ENCODE assay signal across 18 cellular contexts in genomic region chr7:70384891-70385290, GRCh38.
DNase-seq lines count a peak whose midpoint lies in the region; ATAC-seq and TF ChIP-seq lines count a peak whose summit lies in the region.
"Had no signal": no experiment of that assay in that cellular context is flagged by ENCODE, and none has a peak within 500 bp of the region (broad histone marks: within the 10 kb centered on the region; RNA-seq: fewer than 3 reads in every experiment).

No MANE protein-coding gene starts in this region.

- H3K4me1 Mint-ChIP-seq in H9 (no peaks in the 10 kb centered on the region), chondrocyte (ENCODE audit: low read depth) (peaks cover 22% of the 10 kb centered on the region)
- H3K4me1 Mint-ChIP-seq: activated naive CD4-positive, alpha-beta T cell treated with anti-CD3 and anti-CD28 coated beads, Interleukin-2, amount 50 U/mL, for 24 hours; B cell; central memory CD8-positive, alpha-beta T cell had no signal

- H3K27ac ChIP-seq in H9 (ENCODE audit: insufficient read length, low read depth, low read length): no peak overlapping the region
- no peak overlapping the region for H3K27ac ChIP-seq in prostate gland
- H3K27ac ChIP-seq: parathyroid adenoma, upper lobe of right lung had no signal

- intact Hi-C loops in prostate gland (cut with DNase I): no loop called here

- H3K23ac ChIP-seq in H9 (ENCODE audit: insufficient read length, low read depth, low read length): no peak overlapping the region

- DNase-seq in AG09319 (ENCODE audit: extremely low read depth, low read depth): peak; percentile 7
- peak; percentile 54 for DNase-seq in NCI-H226
- DNase-seq in dedifferentiated amniotic fluid mesenchymal stem cell (ENCODE audit: extremely low spot score): peak; percentile 62
- peak; percentile 58 for DNase-seq in left kidney (ENCODE audit: low read depth, low spot score)
- DNase-seq in H9: no peak
- DNase-seq in prostate gland (ENCODE audit: low spot score): no peak
- DNase-seq in chondrocyte (ENCODE audit: low spot score): no peak
- DNase-seq: activated CD4-positive, alpha-beta T cell treated with anti-CD3 and anti-CD28 coated beads for 4 hours; KBM-7; SIG-M5; upper lobe of right lung had no signal

- no peaks in the 10 kb centered on the region for H3K36me3 Mint-ChIP-seq in H9 (ENCODE audit: insufficient read depth in 1 of 3, low read depth in 3 of 3)
- no peaks in the 10 kb centered on the region for H3K36me3 Mint-ChIP-seq in chondrocyte (ENCODE audit: low read depth)
- H3K36me3 Mint-ChIP-seq: activated naive CD4-positive, alpha-beta T cell treated with anti-CD3 and anti-CD28 coated beads, Interleukin-2, amount 50 U/mL, for 24 hours had no signal

- H3K79me1 ChIP-seq in H9 (ENCODE audit: insufficient read depth, low read depth, low read length, poor library complexity, severe bottlenecking): no peaks in the 10 kb centered on the region

- no peaks in the 10 kb centered on the region for H3K79me2 ChIP-seq in H9 (ENCODE audit: insufficient read depth, low read length)
- H3K79me2 ChIP-seq: parathyroid adenoma had no signal

- H3K9me3 ChIP-seq in H9 (ENCODE audit: control insufficient read depth, low read depth, low read length): no peaks in the 10 kb centered on the region
- H3K9me3 ChIP-seq in prostate gland: no peaks in the 10 kb centered on the region
- H3K9me3 ChIP-seq: upper lobe of right lung had no signal

- H3K4me3 Mint-ChIP-seq in H9 (no peak overlapping the region), chondrocyte (ENCODE audit: unreplicated experiment) (no peak overlapping the region)
- H3K4me3 Mint-ChIP-seq: activated naive CD4-positive, alpha-beta T cell treated with anti-CD3 and anti-CD28 coated beads, Interleukin-2, amount 50 U/mL, for 24 hours; B cell; central memory CD8-positive, alpha-beta T cell; stimulated activated naive CD8-positive, alpha-beta T cell treated with anti-CD3 and anti-CD28 coated beads, Interleukin-15, Interleukin-2, amounts not matched to agents 100 ng/mL and 50 ng/mL, for 24 hours had no signal

- no peak overlapping the region for H3K18ac ChIP-seq in H9 (ENCODE audit: insufficient read length, low read depth, low read length)

- H2BK15ac ChIP-seq in H9 (ENCODE audit: low read depth, low read length): no peak overlapping the region

- no peak for ATAC-seq in GM21576 (IDR thresholded peaks at IDR 0.05; ENCODE audit: unreplicated experiment)
- ATAC-seq: left lobe of liver, upper lobe of right lung had no signal

- H3K9ac ChIP-seq in H9 (ENCODE audit: extremely low read depth, insufficient read length, low read length): no peak overlapping the region
- H3K9ac ChIP-seq: parathyroid adenoma had no signal

- H3K4me1 ChIP-seq in H9 (ENCODE audit: insufficient read depth, low read length): no peaks in the 10 kb centered on the region
- no peaks in the 10 kb centered on the region for H3K4me1 ChIP-seq in prostate gland (replicated peaks)
- H3K4me1 ChIP-seq: parathyroid adenoma, upper lobe of right lung had no signal

- no peak overlapping the region for H2AFZ ChIP-seq in H9 (ENCODE audit: low read length)
- H2AFZ ChIP-seq: parathyroid adenoma had no signal

- H3K27ac Mint-ChIP-seq in H9 (no peak overlapping the region), chondrocyte (ENCODE audit: unreplicated experiment) (no peak overlapping the region)
- H3K27ac Mint-ChIP-seq: activated naive CD4-positive, alpha-beta T cell treated with anti-CD3 and anti-CD28 coated beads, Interleukin-2, amount 50 U/mL, for 24 hours; B cell; stimulated activated naive CD8-positive, alpha-beta T cell treated with anti-CD3 and anti-CD28 coated beads, Interleukin-15, Interleukin-2, amounts not matched to agents 100 ng/mL and 50 ng/mL, for 24 hours had no signal

- no peak overlapping the region for H2BK12ac ChIP-seq in H9 (ENCODE audit: insufficient read length, low read depth, low read length)

- H3K56ac ChIP-seq in H9 (ENCODE audit: insufficient read length, low read depth, low read length): no peak overlapping the region

- TF ChIP-seq CTCF in AG09319 (IDR thresholded peaks at IDR 0.05; ENCODE audit: low read depth, low read length): no peak
- no peak for TF ChIP-seq CTCF in H9 (conservative IDR thresholded peaks at IDR 0.05)
- TF ChIP-seq CTCF in prostate gland (IDR thresholded peaks at IDR 0.05): no peak
- no peak for TF ChIP-seq CTCF in chondrocyte (IDR thresholded peaks at IDR 0.05)

- no peak overlapping the region for H3K4me2 ChIP-seq in H9 (ENCODE audit: insufficient read depth, insufficient read length, low read length)

- H3T11ph ChIP-seq in H9 (ENCODE audit: low read length): no peak overlapping the region

- H3K36me3 ChIP-seq in prostate gland: no peaks in the 10 kb centered on the region
- H3K36me3 ChIP-seq: upper lobe of right lung had no signal

- H3K23me2 ChIP-seq in H9 (ENCODE audit: insufficient read length, low read depth, low read length, poor library complexity, severe bottlenecking): no peaks in the 10 kb centered on the region

- H3K14ac ChIP-seq in H9 (ENCODE audit: insufficient read depth, low read length): no peak overlapping the region

- no peak overlapping the region for H2BK120ac ChIP-seq in H9 (ENCODE audit: low read depth, low read length, poor library complexity, severe bottlenecking)

- H3K27me3 ChIP-seq in H9 (ENCODE audit: insufficient read depth, low read length): no peaks in the 10 kb centered on the region
- H3K27me3 ChIP-seq in prostate gland (replicated peaks; ENCODE audit: insufficient read depth): no peaks in the 10 kb centered on the region
- H3K27me3 ChIP-seq: upper lobe of right lung had no signal

- no peak overlapping the region for H3K4me3 ChIP-seq in prostate gland
- H3K4me3 ChIP-seq: upper lobe of right lung had no signal

- H3K27me3 Mint-ChIP-seq in H9 (ENCODE audit: low read depth) (no peaks in the 10 kb centered on the region; the same call in 1 of the 2 replicates), chondrocyte (ENCODE audit: low read depth) (no peaks in the 10 kb centered on the region)
- H3K27me3 Mint-ChIP-seq: activated naive CD4-positive, alpha-beta T cell treated with anti-CD3 and anti-CD28 coated beads, Interleukin-2, amount 50 U/mL, for 24 hours; B cell; central memory CD8-positive, alpha-beta T cell; stimulated activated naive CD8-positive, alpha-beta T cell treated with anti-CD3 and anti-CD28 coated beads, Interleukin-15, Interleukin-2, amounts not matched to agents 100 ng/mL and 50 ng/mL, for 24 hours had no signal

- H2BK20ac ChIP-seq in H9 (ENCODE audit: low read depth, low read length, poor library complexity, severe bottlenecking): no peak overlapping the region

- no peak for TF ChIP-seq POLR2A in prostate gland (IDR thresholded peaks at IDR 0.05)

- H2AK5ac ChIP-seq in H9 (ENCODE audit: insufficient read length, low read length): no peak overlapping the region

- H4K5ac ChIP-seq in H9 (ENCODE audit: insufficient read length, low read depth, low read length): no peak overlapping the region

- H3K4ac ChIP-seq in H9 (ENCODE audit: low read depth, low read length): no peak overlapping the region

- no CpG with 5 or more reads among the region's 3 CpGs for WGBS in H9 (ENCODE audit: extremely low coverage, insufficient read length, low lambda C conversion rate)
- 92% methylated on average over 3 of the region's 3 CpGs for WGBS in prostate gland

- no peaks in the 10 kb centered on the region for H4K20me1 ChIP-seq in H9 (ENCODE audit: control insufficient read depth, insufficient read depth, insufficient read length)

- H4K8ac ChIP-seq in H9 (replicated peaks; ENCODE audit: insufficient read length, low read depth, low read length): no peak overlapping the region

- H2BK5ac ChIP-seq in H9 (ENCODE audit: insufficient read length, low read length): no peak overlapping the region

- H4K91ac ChIP-seq in H9 (ENCODE audit: insufficient read length, low read depth, low read length): no peak overlapping the region

- H3K9me3 Mint-ChIP-seq in H9 (no peaks in the 10 kb centered on the region), chondrocyte (ENCODE audit: low read depth) (peaks cover 8% of the 10 kb centered on the region)
- H3K9me3 Mint-ChIP-seq: central memory CD8-positive, alpha-beta T cell; stimulated activated naive CD8-positive, alpha-beta T cell treated with anti-CD3 and anti-CD28 coated beads, Interleukin-15, Interleukin-2, amounts not matched to agents 100 ng/mL and 50 ng/mL, for 24 hours had no signal

Comparison
In these comparisons a context has a peak if more than half of its experiments do, and no peak if none do; other contexts are left out.
1. DNase-seq: peak in AG09319 (single experiment), NCI-H226 (single experiment), dedifferentiated amniotic fluid mesenchymal stem cell (single experiment) and left kidney (single experiment); none in H9 (single experiment), prostate gland (single experiment) and chondrocyte (single experiment).